Comparison of ENCODE assay signal across 8 cellular contexts in the genomic region with DNA sequence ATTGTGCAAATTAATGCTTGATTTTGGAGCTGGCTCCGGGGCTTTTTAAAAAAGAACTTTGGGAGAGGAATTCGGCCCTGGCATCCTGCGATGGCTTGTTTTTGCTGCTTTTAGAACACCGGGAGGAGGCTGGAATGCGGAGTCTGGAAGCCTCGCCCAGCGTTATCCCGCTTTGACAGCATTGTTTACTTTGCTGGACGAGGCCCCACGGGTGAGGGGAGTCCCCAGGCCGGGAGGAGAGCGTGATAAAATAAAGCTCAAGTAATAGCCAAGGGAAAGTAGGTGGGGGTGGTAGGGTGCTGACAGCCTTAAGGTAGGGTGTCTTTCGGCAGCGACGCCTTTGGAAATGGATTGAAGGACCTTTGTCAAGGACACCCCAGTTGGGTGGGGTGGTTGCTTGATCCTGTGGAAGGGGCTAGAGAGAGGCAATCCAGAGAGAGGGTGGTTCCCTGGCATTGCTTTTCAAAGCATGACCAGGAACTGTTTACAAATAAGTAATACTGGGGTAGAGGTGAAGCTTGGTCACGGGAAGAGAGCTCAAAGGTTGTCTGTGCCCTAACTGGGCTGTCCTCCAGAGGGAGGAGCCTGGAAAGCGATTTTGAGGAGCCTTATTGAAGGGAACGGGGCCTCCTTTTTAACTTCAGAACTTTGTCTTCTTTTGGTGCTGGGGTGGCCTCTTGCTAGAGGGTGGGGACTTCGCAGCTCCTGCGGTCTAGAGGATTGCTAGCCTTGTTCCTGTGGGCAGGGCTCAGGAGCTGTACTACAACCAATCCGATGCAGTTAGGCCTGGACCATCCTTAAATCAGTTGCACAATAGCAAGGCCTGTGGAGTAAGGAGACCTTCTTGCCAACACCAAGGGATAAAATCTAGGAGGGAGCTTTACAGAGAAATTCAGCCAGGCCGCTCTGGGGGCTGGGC. TPM values are rescaled to one million over a fixed set of nuclear protein-coding genes. Genes with fewer than 3 reads are reported as not detected.
A peak's percentile ranks its signal among the peaks of the same experiment; 100 is the strongest.
DNase-seq lines count a peak whose midpoint lies in the region; ATAC-seq and TF ChIP-seq lines count a peak whose summit lies in the region.

No MANE protein-coding gene starts in this region.

- H3K27ac ChIP-seq in HUES48 (ENCODE audit: low read depth, low read length): peak overlapping the region; percentile 78

- peaks cover 23% of the 10 kb centered on the region for H3K4me1 ChIP-seq in HUES48 (ENCODE audit: control insufficient read depth, insufficient read depth, low read length)

- H3K4me3 Mint-ChIP-seq in T-helper 17 cell (peak overlapping the region; percentile 98), chondrocyte (ENCODE audit: unreplicated experiment) (peak overlapping the region; percentile 94)

- peak overlapping the region; percentile 97 for H3K27ac Mint-ChIP-seq in T-helper 17 cell
- peak overlapping the region; percentile 98 for H3K27ac Mint-ChIP-seq in chondrocyte (ENCODE audit: unreplicated experiment)

- H3K27me3 ChIP-seq in HUES48 (ENCODE audit: control insufficient read depth, insufficient read depth, low read length) (no peaks in the 10 kb centered on the region), kidney epithelial cell (ENCODE audit: control insufficient read depth, insufficient read depth, low read length) (no peaks in the 10 kb centered on the region)

- H3K9me3 ChIP-seq in HUES48 (ENCODE audit: control insufficient read depth, insufficient read depth, low read length) (0 out of 2 replicates have a peak, but pooled peaks cover 3% of the 10 kb centered on the region), T-helper 17 cell (ENCODE audit: control insufficient read depth, low read length, poor library complexity, severe bottlenecking) (no peaks in the 10 kb centered on the region)

- H3K4me3 ChIP-seq in HUES48 (ENCODE audit: low read depth, low read length) (peak overlapping the region; percentile 96), kidney epithelial cell (ENCODE audit: low read depth, low read length) (peak overlapping the region; percentile 93)

- H3K36me3 ChIP-seq in HUES48 (ENCODE audit: control insufficient read depth, insufficient read depth, low read length) (peaks cover 20% of the 10 kb centered on the region), kidney epithelial cell (ENCODE audit: control insufficient read depth, insufficient read depth, low read length) (peaks cover 1% of the 10 kb centered on the region)

- H3K4me1 Mint-ChIP-seq in T-helper 17 cell: peaks cover 38% of the 10 kb centered on the region
- peaks cover 41% of the 10 kb centered on the region for H3K4me1 Mint-ChIP-seq in chondrocyte (ENCODE audit: low read depth)

- H3K9ac ChIP-seq in HUES48 (ENCODE audit: low read depth, low read length): peak overlapping the region; percentile 86

- H3K9me3 Mint-ChIP-seq in chondrocyte (ENCODE audit: low read depth): no peaks in the 10 kb centered on the region

- no peaks in the 10 kb centered on the region for H3K27me3 Mint-ChIP-seq in T-helper 17 cell
- H3K27me3 Mint-ChIP-seq in chondrocyte (ENCODE audit: low read depth): no peaks in the 10 kb centered on the region

- ATAC-seq in T-helper 17 cell: peak; percentile 33
- no peak for ATAC-seq in HG03175 (IDR thresholded peaks at IDR 0.05; ENCODE audit: unreplicated experiment)

- H3K36me3 Mint-ChIP-seq in T-helper 17 cell (ENCODE audit: low read depth): peaks cover 5% of the 10 kb centered on the region
- H3K36me3 Mint-ChIP-seq in chondrocyte (ENCODE audit: low read depth): peaks cover 4% of the 10 kb centered on the region

- DNase-seq in NCI-H82 (lab: John Stamatoyannopoulos, UW) (peak; percentile 54), NCI-H82 treated with DMSO at 0.1 percent for 48 hours (lab: John Stamatoyannopoulos, UW; ENCODE audit: unreplicated experiment) (no peak), T-helper 17 cell (no peak), chondrocyte (ENCODE audit: low spot score) (no peak), kidney epithelial cell (ENCODE audit: low read depth) (peak; percentile 56)
- DNase-seq in stimulated activated CD4-positive, alpha-beta T cell treated with anti-CD3 and anti-CD28 coated beads, Interleukin-1b, Interleukin-23, amount 100 ng/mL, for 48 hours: peak; percentile 29

- no peak for TF ChIP-seq CTCF in chondrocyte (IDR thresholded peaks at IDR 0.05)
- TF ChIP-seq CTCF in kidney epithelial cell (IDR thresholded peaks at IDR 0.05; ENCODE audit: insufficient read depth, low read length, poor library complexity, severe bottlenecking): peak; percentile 6

RNA-seq across cellular contexts. Expression of gene EIF4EBP2, which starts 1.2 kb away (rescaled TPM):
- total RNA-seq in T-helper 17 cell (10 to 100 TPM; 44.2 to 49.5 TPM), chondrocyte (39.6 to 52.9 TPM (median 41.0 TPM) in 3 replicates), kidney epithelial cell (33.5 and 34.3 TPM in 2 replicates)

RNA-seq across cellular contexts. Expression of gene LRRC20, which starts 22.7 kb away (rescaled TPM):
- total RNA-seq in T-helper 17 cell (1 to 10 TPM; 1.9 to 2.5 TPM), chondrocyte (8.8 to 10.8 TPM (median 9.5 TPM) in 3 replicates), kidney epithelial cell (37.9 and 72.1 TPM in 2 replicates)

RNA-seq across cellular contexts. Expression of gene NODAL, which starts 36.3 kb away (rescaled TPM):
- not detected for total RNA-seq in T-helper 17 cell
- total RNA-seq in chondrocyte: 0.49 TPM in 1 of 3 replicates, not detected in the others
- 0.08 and 0.14 TPM in 2 replicates for total RNA-seq in kidney epithelial cell

Comparison
In these comparisons a context has a peak if more than half of its experiments do, and no peak if none do; other contexts are left out.
1. DNase-seq: peak in NCI-H82 (single experiment), kidney epithelial cell (single experiment) and stimulated activated CD4-positive, alpha-beta T cell treated with anti-CD3 and anti-CD28 coated beads, Interleukin-1b, Interleukin-23, amount 100 ng/mL, for 48 hours (single experiment); none in NCI-H82 treated with DMSO at 0.1 percent for 48 hours (single experiment), T-helper 17 cell (0 of 3) and chondrocyte (single experiment).